ENCODE assay signal across 8 cellular contexts in genomic region chr16:89561195-89562026, GRCh38. TPM values are rescaled to one million over a fixed set of nuclear protein-coding genes. Genes with fewer than 3 reads are reported as not detected.
DNase-seq lines count a peak whose midpoint lies in the region; ATAC-seq and TF ChIP-seq lines count a peak whose summit lies in the region.

No MANE protein-coding gene starts in this region.

- peaks cover 53% of the 10 kb centered on the region for H3K36me3 Mint-ChIP-seq in central memory CD8-positive, alpha-beta T cell (ENCODE audit: insufficient read depth)

- H3K27me3 ChIP-seq in AG04450 (ENCODE audit: control insufficient read depth, insufficient read depth, low read length), result no peaks in the 10 kb centered on the region
- H3K27me3 ChIP-seq in Loucy (ENCODE audit: insufficient read depth, low read length, poor library complexity, severe bottlenecking), result peaks cover 11% of the 10 kb centered on the region
- H3K27me3 ChIP-seq in muscle layer of duodenum (ENCODE audit: low read depth, low read length), result no peaks in the 10 kb centered on the region

- peaks cover 64% of the 10 kb centered on the region for H3K4me1 Mint-ChIP-seq in central memory CD8-positive, alpha-beta T cell

- H3K9me3 Mint-ChIP-seq in central memory CD8-positive, alpha-beta T cell, result no peaks in the 10 kb centered on the region

- H3K27me3 Mint-ChIP-seq in central memory CD8-positive, alpha-beta T cell, result no peaks in the 10 kb centered on the region

- H3K4me3 Mint-ChIP-seq in central memory CD8-positive, alpha-beta T cell, result peak overlapping the region; percentile 86

- peaks cover 51% of the 10 kb centered on the region for H4K20me1 ChIP-seq in Loucy (ENCODE audit: insufficient read depth, low read length, poor library complexity, severe bottlenecking)

- TF ChIP-seq CTCF in AG04450 (IDR thresholded peaks at IDR 0.05; ENCODE audit: low read depth, low read length) (no peak), Loucy (conservative IDR thresholded peaks at IDR 0.05; ENCODE audit: low read length) (no peak)

- peaks cover 53% of the 10 kb centered on the region for H3K79me2 ChIP-seq in Loucy (ENCODE audit: insufficient read depth, low read length)

- CTCF ChIA-PET in AG04450 (lab: Charles Lee), result no interaction called here

- H3K9ac ChIP-seq in Loucy (ENCODE audit: low read depth, low read length, poor library complexity, severe bottlenecking), result peak overlapping the region; percentile 95

- peak overlapping the region; percentile 88 for H3K4me3 ChIP-seq in AG04450 (ENCODE audit: low read depth, low read length)
- peak overlapping the region; percentile 83 for H3K4me3 ChIP-seq in Loucy (ENCODE audit: low read length, poor library complexity, severe bottlenecking)
- peak overlapping the region; percentile 79 to 92 for H3K4me3 ChIP-seq in muscle layer of duodenum (ENCODE audit: low read depth in 1 of 2, low read length in 2 of 2)

- no peaks in the 10 kb centered on the region for H3F3A ChIP-seq in Loucy (ENCODE audit: low read depth)

- peak; percentile 2 for ATAC-seq in central memory CD8-positive, alpha-beta T cell (replicated peaks; ENCODE audit: extremely low read depth, poor library complexity, severe bottlenecking)
- no peak for ATAC-seq in HG03108 (IDR thresholded peaks at IDR 0.05; ENCODE audit: unreplicated experiment)

- DNase-seq in AG04450 (ENCODE audit: low read depth, low spot score) (no peak), NCI-H1417 (lab: John Stamatoyannopoulos, UW) (no peak), NCI-H2196 (lab: John Stamatoyannopoulos, UW; ENCODE audit: unreplicated experiment) (no peak), NCI-H69 (lab: John Stamatoyannopoulos, UW) (no peak)
- DNase-seq in central memory CD8-positive, alpha-beta T cell (ENCODE audit: low spot score in 2 of 2), result no peak

- POLR2A ChIA-PET in AG04450 (lab: Yijun Ruan, JAX), result no interaction called here

- no peaks in the 10 kb centered on the region; the same call in 1 of the 2 replicates for H3K9me3 ChIP-seq in AG04450 (ENCODE audit: control insufficient read depth, insufficient read depth, low read length)
- no peaks in the 10 kb centered on the region for H3K9me3 ChIP-seq in Loucy (ENCODE audit: insufficient read depth, low read depth, low read length)
- no peaks in the 10 kb centered on the region for H3K9me3 ChIP-seq in muscle layer of duodenum (ENCODE audit: control insufficient read depth in 1 of 2, low read length in 2 of 2)

- H3K4me1 ChIP-seq in Loucy (ENCODE audit: insufficient read depth, low read length, poor library complexity, severe bottlenecking) (peaks cover 8% of the 10 kb centered on the region), muscle layer of duodenum (ENCODE audit: control insufficient read depth in 1 of 2, insufficient read depth in 2 of 2, low read length in 2 of 2) (peaks cover 14 to 47% of the 10 kb centered on the region in 2 donors)

- no peaks in the 10 kb centered on the region for H3K9me2 ChIP-seq in Loucy (replicated peaks; ENCODE audit: low read depth, low read length)

- H3K4me2 ChIP-seq in Loucy (ENCODE audit: low read depth, low read length, poor library complexity, severe bottlenecking), result peak overlapping the region; percentile 95

- H3K27ac Mint-ChIP-seq in central memory CD8-positive, alpha-beta T cell (ENCODE audit: low read depth), result peak overlapping the region; percentile 99

- no peak overlapping the region for H2AFZ ChIP-seq in Loucy (ENCODE audit: low read length)

- H3K27ac ChIP-seq in AG04450 (ENCODE audit: low read depth, low read length) (no peak overlapping the region), muscle layer of duodenum (ENCODE audit: low read length) (peak overlapping the region; percentile 74)

- H3K36me3 ChIP-seq in Loucy (ENCODE audit: insufficient read depth, low read length) (peaks cover 33% of the 10 kb centered on the region; the same call in 1 of the 2 replicates), muscle layer of duodenum (ENCODE audit: control insufficient read depth in 1 of 2, insufficient read depth in 2 of 2, low read length in 2 of 2) (peaks cover 36 to 49% of the 10 kb centered on the region in 2 donors)

RNA-seq across cellular contexts. Expression of gene RPL13, which starts 0.9 kb away (rescaled TPM):
- polyA plus RNA-seq in AG04450 (2011; rRNA removed), result 2,214 and 3,106 TPM in 2 replicates
- 696 and 824 TPM in 2 replicates for polyA minus RNA-seq in AG04450 (2011; rRNA and poly(A)+ RNA removed)

RNA-seq across cellular contexts. Expression of gene CPNE7, which starts 14.1 kb away (rescaled TPM):
- polyA plus RNA-seq in AG04450 (2011; rRNA removed), result 7.5 and 10.6 TPM in 2 replicates
- polyA minus RNA-seq in AG04450 (2011; rRNA and poly(A)+ RNA removed), result 4.0 and 5.9 TPM in 2 replicates

RNA-seq across cellular contexts. Expression of gene DPEP1, which starts 52.0 kb away (rescaled TPM):
- polyA plus RNA-seq in AG04450 (2011; rRNA removed), result not detected in 2 replicates
- not detected in 2 replicates for polyA minus RNA-seq in AG04450 (2011; rRNA and poly(A)+ RNA removed)

RNA-seq across cellular contexts. Expression of gene SPG7, which starts 53.2 kb away (rescaled TPM):
- polyA plus RNA-seq in AG04450 (2011; rRNA removed), result 50.1 and 53.4 TPM in 2 replicates
- 46.0 and 51.9 TPM in 2 replicates for polyA minus RNA-seq in AG04450 (2011; rRNA and poly(A)+ RNA removed)
